2 cellular contexts compared by ENCODE assay signal in genomic region chr7:936131-937054, GRCh38.
TF ChIP-seq lines count a peak whose summit lies in the region.

No MANE protein-coding gene starts in this region.

TF ChIP-seq in HEK293, 187 proteins besides CTCF, POLR2A, EP300 and RAD21:
- TF ChIP-seq KLF1 (tag by site-specific recombination; IDR thresholded peaks at IDR 0.05): peak; percentile 48; the same call in 1 of the 2 replicates
- TF ChIP-seq MYNN (tag by site-specific recombination; IDR thresholded peaks at IDR 0.05; ENCODE audit: borderline replicate concordance): peak; percentile 92
- TF ChIP-seq ZFP69B (tag by site-specific recombination; IDR thresholded peaks at IDR 0.05): peak; percentile 69; the same call in 1 of the 2 replicates
- TF ChIP-seq HIC1 (tag by site-specific recombination; IDR thresholded peaks at IDR 0.05): peak; percentile 25; the same call in 1 of the 2 replicates
- peak; percentile 70; the same call in 1 of the 2 replicates for TF ChIP-seq ZBTB10 (tag by site-specific recombination; IDR thresholded peaks at IDR 0.05)
- no peak for TF ChIP-seq AEBP2 (tag by site-specific recombination; IDR thresholded peaks at IDR 0.05; ENCODE audit: borderline replicate concordance)
- peak; percentile 69 for TF ChIP-seq GLIS1 (tag by site-specific recombination; IDR thresholded peaks at IDR 0.05)
- TF ChIP-seq ZIC2 (tag by site-specific recombination; IDR thresholded peaks at IDR 0.05): peak; percentile 58
- no peak for TF ChIP-seq ZSCAN4 (tag by site-specific recombination; IDR thresholded peaks at IDR 0.05)
- no peak for TF ChIP-seq ZNF488 (tag by site-specific recombination; IDR thresholded peaks at IDR 0.05)

TF ChIP-seq in GM12878, 131 proteins besides CTCF, POLR2A, EP300 and RAD21 (continues in another document):
- TF ChIP-seq EGR1 (IDR thresholded peaks at IDR 0.05; ENCODE audit: borderline replicate concordance in 1 of 2, low read depth in 2 of 2, low read length in 2 of 2) (no peak), ZZZ3 (IDR thresholded peaks at IDR 0.05; ENCODE audit: control insufficient read depth, insufficient read length, low read depth) (no peak), MXI1 (IDR thresholded peaks at IDR 0.05; ENCODE audit: low read depth, low read length) (no peak), E2F4 (IDR thresholded peaks at IDR 0.05; ENCODE audit: low read depth, low read length) (no peak), POLR2AphosphoS5 (IDR thresholded peaks at IDR 0.05; ENCODE audit: low read length) (no peak), CREB1 (IDR thresholded peaks at IDR 0.05; ENCODE audit: low read depth) (no peak), DPF2 (IDR thresholded peaks at IDR 0.05) (peak; percentile 93), MEF2A (IDR thresholded peaks at IDR 0.05; ENCODE audit: insufficient read depth, low read depth, low read length) (peak; percentile 53; the same call in 1 of the 2 replicates), ASH2L (IDR thresholded peaks at IDR 0.05; ENCODE audit: borderline replicate concordance, low read depth) (no peak), ZNF384 (IDR thresholded peaks at IDR 0.05; ENCODE audit: borderline replicate concordance, low read depth, low read length) (no peak), MTA3 (IDR thresholded peaks at IDR 0.05; ENCODE audit: borderline replicate concordance, low read length) (no peak), CBX5 (IDR thresholded peaks at IDR 0.05; ENCODE audit: low read depth) (peak; percentile 54; the same call in 1 of the 2 replicates), SREBF2 (IDR thresholded peaks at IDR 0.05; ENCODE audit: low read length) (no peak), ZNF274 (IDR thresholded peaks at IDR 0.05; ENCODE audit: insufficient read depth, insufficient read length) (no peak), REST (IDR thresholded peaks at IDR 0.05; ENCODE audit: low read depth, low read length) (no peak), ZNF622 (IDR thresholded peaks at IDR 0.05) (no peak), BCL11A (IDR thresholded peaks at IDR 0.05; ENCODE audit: low read depth, low read length) (peak; percentile 13; the same call in 1 of the 2 replicates), RBBP5 (conservative IDR thresholded peaks at IDR 0.05) (no peak), TAF1 (IDR thresholded peaks at IDR 0.05; ENCODE audit: borderline replicate concordance, low read depth, low read length) (0 out of 2 replicates have a peak, but pooled peaks have one; percentile 17), ZNF207 (IDR thresholded peaks at IDR 0.05; ENCODE audit: borderline replicate concordance) (no peak), YY1 (IDR thresholded peaks at IDR 0.05; ENCODE audit: low read depth, low read length) (peak; percentile 55; the same call in 1 of the 2 replicates), IRF4 (IDR thresholded peaks at IDR 0.05; ENCODE audit: low read depth, low read length) (peak; percentile 89), IKZF2 (IDR thresholded peaks at IDR 0.05) (peak; percentile 98), TCF3 (IDR thresholded peaks at IDR 0.05; ENCODE audit: borderline replicate concordance, insufficient read depth, low read depth, low read length) (no peak), NFIC (IDR thresholded peaks at IDR 0.05; ENCODE audit: low read depth, low read length) (no peak), STAT3 (IDR thresholded peaks at IDR 0.05; ENCODE audit: low read depth, low read length) (no peak), RFX5 (IDR thresholded peaks at IDR 0.05; ENCODE audit: low read depth, low read length) (no peak), LARP7 (IDR thresholded peaks at IDR 0.05) (no peak), IKZF1 (conservative IDR thresholded peaks at IDR 0.05) (peak; percentile 99), TBL1XR1 (IDR thresholded peaks at IDR 0.05; ENCODE audit: low read depth, low read length) (no peak), HDAC2 (IDR thresholded peaks at IDR 0.05) (no peak), BHLHE40 (IDR thresholded peaks at IDR 0.05; ENCODE audit: borderline replicate concordance in 1 of 2, low read depth in 2 of 2, low read length in 1 of 2) (peak; percentile 98 to 99), CREM (IDR thresholded peaks at IDR 0.05; ENCODE audit: low read depth) (peak; percentile 51), FOXK2 (IDR thresholded peaks at IDR 0.05) (no peak)
- TF ChIP-seq, protein P1, sequence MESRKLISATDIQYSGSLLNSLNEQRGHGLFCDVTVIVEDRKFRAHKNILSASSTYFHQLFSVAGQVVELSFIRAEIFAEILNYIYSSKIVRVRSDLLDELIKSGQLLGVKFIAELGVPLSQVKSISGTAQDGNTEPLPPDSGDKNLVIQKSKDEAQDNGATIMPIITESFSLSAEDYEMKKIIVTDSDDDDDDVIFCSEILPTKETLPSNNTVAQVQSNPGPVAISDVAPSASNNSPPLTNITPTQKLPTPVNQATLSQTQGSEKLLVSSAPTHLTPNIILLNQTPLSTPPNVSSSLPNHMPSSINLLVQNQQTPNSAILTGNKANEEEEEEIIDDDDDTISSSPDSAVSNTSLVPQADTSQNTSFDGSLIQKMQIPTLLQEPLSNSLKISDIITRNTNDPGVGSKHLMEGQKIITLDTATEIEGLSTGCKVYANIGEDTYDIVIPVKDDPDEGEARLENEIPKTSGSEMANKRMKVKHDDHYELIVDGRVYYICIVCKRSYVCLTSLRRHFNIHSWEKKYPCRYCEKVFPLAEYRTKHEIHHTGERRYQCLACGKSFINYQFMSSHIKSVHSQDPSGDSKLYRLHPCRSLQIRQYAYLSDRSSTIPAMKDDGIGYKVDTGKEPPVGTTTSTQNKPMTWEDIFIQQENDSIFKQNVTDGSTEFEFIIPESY (IDR thresholded peaks at IDR 0.05): no peak; the same call in 1 of the 2 replicates
- TF ChIP-seq, protein P2, sequence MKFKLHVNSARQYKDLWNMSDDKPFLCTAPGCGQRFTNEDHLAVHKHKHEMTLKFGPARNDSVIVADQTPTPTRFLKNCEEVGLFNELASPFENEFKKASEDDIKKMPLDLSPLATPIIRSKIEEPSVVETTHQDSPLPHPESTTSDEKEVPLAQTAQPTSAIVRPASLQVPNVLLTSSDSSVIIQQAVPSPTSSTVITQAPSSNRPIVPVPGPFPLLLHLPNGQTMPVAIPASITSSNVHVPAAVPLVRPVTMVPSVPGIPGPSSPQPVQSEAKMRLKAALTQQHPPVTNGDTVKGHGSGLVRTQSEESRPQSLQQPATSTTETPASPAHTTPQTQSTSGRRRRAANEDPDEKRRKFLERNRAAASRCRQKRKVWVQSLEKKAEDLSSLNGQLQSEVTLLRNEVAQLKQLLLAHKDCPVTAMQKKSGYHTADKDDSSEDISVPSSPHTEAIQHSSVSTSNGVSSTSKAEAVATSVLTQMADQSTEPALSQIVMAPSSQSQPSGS (IDR thresholded peaks at IDR 0.05; ENCODE audit: low read length): peak; percentile 64
- TF ChIP-seq, protein P3, sequence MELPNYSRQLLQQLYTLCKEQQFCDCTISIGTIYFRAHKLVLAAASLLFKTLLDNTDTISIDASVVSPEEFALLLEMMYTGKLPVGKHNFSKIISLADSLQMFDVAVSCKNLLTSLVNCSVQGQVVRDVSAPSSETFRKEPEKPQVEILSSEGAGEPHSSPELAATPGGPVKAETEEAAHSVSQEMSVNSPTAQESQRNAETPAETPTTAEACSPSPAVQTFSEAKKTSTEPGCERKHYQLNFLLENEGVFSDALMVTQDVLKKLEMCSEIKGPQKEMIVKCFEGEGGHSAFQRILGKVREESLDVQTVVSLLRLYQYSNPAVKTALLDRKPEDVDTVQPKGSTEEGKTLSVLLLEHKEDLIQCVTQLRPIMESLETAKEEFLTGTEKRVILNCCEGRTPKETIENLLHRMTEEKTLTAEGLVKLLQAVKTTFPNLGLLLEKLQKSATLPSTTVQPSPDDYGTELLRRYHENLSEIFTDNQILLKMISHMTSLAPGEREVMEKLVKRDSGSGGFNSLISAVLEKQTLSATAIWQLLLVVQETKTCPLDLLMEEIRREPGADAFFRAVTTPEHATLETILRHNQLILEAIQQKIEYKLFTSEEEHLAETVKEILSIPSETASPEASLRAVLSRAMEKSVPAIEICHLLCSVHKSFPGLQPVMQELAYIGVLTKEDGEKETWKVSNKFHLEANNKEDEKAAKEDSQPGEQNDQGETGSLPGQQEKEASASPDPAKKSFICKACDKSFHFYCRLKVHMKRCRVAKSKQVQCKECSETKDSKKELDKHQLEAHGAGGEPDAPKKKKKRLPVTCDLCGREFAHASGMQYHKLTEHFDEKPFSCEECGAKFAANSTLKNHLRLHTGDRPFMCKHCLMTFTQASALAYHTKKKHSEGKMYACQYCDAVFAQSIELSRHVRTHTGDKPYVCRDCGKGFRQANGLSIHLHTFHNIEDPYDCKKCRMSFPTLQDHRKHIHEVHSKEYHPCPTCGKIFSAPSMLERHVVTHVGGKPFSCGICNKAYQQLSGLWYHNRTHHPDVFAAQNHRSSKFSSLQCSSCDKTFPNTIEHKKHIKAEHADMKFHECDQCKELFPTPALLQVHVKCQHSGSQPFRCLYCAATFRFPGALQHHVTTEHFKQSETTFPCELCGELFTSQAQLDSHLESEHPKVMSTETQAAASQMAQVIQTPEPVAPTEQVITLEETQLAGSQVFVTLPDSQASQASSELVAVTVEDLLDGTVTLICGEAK (IDR thresholded peaks at IDR 0.05; ENCODE audit: borderline replicate concordance): no peak
- TF ChIP-seq, protein P4, sequence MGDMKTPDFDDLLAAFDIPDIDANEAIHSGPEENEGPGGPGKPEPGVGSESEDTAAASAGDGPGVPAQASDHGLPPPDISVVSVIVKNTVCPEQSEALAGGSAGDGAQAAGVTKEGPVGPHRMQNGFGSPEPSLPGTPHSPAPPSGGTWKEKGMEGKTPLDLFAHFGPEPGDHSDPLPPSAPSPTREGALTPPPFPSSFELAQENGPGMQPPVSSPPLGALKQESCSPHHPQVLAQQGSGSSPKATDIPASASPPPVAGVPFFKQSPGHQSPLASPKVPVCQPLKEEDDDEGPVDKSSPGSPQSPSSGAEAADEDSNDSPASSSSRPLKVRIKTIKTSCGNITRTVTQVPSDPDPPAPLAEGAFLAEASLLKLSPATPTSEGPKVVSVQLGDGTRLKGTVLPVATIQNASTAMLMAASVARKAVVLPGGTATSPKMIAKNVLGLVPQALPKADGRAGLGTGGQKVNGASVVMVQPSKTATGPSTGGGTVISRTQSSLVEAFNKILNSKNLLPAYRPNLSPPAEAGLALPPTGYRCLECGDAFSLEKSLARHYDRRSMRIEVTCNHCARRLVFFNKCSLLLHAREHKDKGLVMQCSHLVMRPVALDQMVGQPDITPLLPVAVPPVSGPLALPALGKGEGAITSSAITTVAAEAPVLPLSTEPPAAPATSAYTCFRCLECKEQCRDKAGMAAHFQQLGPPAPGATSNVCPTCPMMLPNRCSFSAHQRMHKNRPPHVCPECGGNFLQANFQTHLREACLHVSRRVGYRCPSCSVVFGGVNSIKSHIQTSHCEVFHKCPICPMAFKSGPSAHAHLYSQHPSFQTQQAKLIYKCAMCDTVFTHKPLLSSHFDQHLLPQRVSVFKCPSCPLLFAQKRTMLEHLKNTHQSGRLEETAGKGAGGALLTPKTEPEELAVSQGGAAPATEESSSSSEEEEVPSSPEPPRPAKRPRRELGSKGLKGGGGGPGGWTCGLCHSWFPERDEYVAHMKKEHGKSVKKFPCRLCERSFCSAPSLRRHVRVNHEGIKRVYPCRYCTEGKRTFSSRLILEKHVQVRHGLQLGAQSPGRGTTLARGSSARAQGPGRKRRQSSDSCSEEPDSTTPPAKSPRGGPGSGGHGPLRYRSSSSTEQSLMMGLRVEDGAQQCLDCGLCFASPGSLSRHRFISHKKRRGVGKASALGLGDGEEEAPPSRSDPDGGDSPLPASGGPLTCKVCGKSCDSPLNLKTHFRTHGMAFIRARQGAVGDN (IDR thresholded peaks at IDR 0.05): peak; percentile 94
- TF ChIP-seq, protein P5, sequence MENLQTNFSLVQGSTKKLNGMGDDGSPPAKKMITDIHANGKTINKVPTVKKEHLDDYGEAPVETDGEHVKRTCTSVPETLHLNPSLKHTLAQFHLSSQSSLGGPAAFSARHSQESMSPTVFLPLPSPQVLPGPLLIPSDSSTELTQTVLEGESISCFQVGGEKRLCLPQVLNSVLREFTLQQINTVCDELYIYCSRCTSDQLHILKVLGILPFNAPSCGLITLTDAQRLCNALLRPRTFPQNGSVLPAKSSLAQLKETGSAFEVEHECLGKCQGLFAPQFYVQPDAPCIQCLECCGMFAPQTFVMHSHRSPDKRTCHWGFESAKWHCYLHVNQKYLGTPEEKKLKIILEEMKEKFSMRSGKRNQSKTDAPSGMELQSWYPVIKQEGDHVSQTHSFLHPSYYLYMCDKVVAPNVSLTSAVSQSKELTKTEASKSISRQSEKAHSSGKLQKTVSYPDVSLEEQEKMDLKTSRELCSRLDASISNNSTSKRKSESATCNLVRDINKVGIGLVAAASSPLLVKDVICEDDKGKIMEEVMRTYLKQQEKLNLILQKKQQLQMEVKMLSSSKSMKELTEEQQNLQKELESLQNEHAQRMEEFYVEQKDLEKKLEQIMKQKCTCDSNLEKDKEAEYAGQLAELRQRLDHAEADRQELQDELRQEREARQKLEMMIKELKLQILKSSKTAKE (IDR thresholded peaks at IDR 0.05; ENCODE audit: low read depth, poor library complexity, severe bottlenecking): peak; percentile 85
